29 cellular contexts compared by ENCODE assay signal in the genomic region with DNA sequence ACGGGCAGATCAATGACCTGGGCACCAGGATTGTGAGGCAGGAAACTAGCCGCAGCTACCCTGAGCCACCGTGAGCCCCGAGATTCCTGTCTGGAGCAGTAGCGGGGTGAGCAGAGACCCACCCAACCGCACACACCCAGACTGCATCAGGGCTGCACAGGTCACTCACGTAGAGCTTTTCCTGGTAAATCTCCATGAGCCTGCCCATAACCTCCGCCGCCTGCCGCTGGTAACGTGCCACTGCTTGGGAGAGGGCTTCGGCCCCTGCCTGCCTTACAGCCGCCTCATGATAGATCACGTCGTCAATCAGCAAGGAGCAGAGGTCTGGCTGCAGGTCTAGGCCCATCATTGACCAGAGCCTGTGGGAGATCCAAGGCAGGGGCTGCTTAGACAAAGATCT.
"Had no signal": no experiment of that assay in that cellular context is flagged by ENCODE, and none has a peak within 500 bp of the region (broad histone marks: within the 10 kb centered on the region; RNA-seq: fewer than 3 reads in every experiment).

No MANE protein-coding gene starts in this region.

- H3K27me3 ChIP-seq: ascending aorta, brain microvascular endothelial cell, breast epithelium had no signal

- FAIRE-seq: TTC549 had no signal

- DNase-seq: activated CD4-positive, alpha-beta memory T cell treated with anti-CD3 and anti-CD28 coated beads, Interleukin-2, amount 10 ng/mL, durations not matched to agents 7 days and 5 days; activated CD4-positive, alpha-beta T cell treated with anti-CD3 and anti-CD28 coated beads for 1 hour; activated CD4-positive, alpha-beta T cell treated with anti-CD3 and anti-CD28 coated beads for 36 hours; activated CD4-positive, alpha-beta T cell treated with anti-CD3 and anti-CD28 coated beads for 48 hours; activated CD4-positive, alpha-beta T cell treated with anti-CD3 and anti-CD28 coated beads, Interleukin-2, amount 10 ng/mL, durations not matched to agents 7 days and 5 days; activated CD4-positive, alpha-beta T cell treated with anti-CD3 and anti-CD28 coated beads, Interleukin-2, amount 50 U/mL, for 48 hours; activated CD4-positive, CD25-positive, alpha-beta regulatory T cell; activated CD8-positive, alpha-beta memory T cell treated with anti-CD3 and anti-CD28 coated beads, Interleukin-2, amount 50 U/mL, for 48 hours; activated CD8-positive, alpha-beta T cell treated with anti-CD3 and anti-CD28 coated beads, Interleukin-2, amount 10 ng/mL, durations not matched to agents 7 days and 5 days; activated effector memory CD4-positive, alpha-beta T cell treated with Interleukin-2 at 50 U/mL for 16 hours; activated gamma-delta T cell; activated naive CD4-positive, alpha-beta T cell treated with anti-CD3 and anti-CD28 coated beads, Interleukin-2, amount 10 ng/mL, durations not matched to agents 7 days and 5 days; activated naive CD4-positive, alpha-beta T cell treated with Interleukin-2 at 50 U/mL for 16 hours; activated naive CD8-positive, alpha-beta T cell treated with anti-CD3 and anti-CD28 coated beads, Interleukin-2, amount 10 ng/mL, durations not matched to agents 7 days and 5 days; activated naive CD8-positive, alpha-beta T cell treated with anti-CD3 and anti-CD28 coated beads, Interleukin-2, amount 50 U/mL, for 24 hours; activated T-cell treated with anti-CD3 and anti-CD28 coated beads, Interleukin-2, amount 50 U/mL, for 24 hours; activated T-cell treated with anti-CD3 and anti-CD28 coated beads, Interleukin-2, amount 50 U/mL, for 48 hours; amygdala; anterior cingulate cortex; brain microvascular endothelial cell; central memory CD4-positive, alpha-beta T cell; T-cell; T-helper 17 cell; WERI-Rb-1 had no signal

- H3K27ac ChIP-seq: ascending aorta, brain microvascular endothelial cell, breast epithelium, WERI-Rb-1 had no signal

- H3K4me1 ChIP-seq: ascending aorta, breast epithelium had no signal

- ATAC-seq: activated CD4-positive, alpha-beta T cell treated with anti-CD3 and anti-CD28 coated beads for 36 hours; activated CD4-positive, CD25-positive, alpha-beta regulatory T cell treated with anti-CD3 and anti-CD28 coated beads, Interleukin-2, amount 50 U/mL, for 24 hours; activated CD8-positive, alpha-beta T cell treated with anti-CD3 and anti-CD28 coated beads, Interleukin-2, amount 10 ng/mL, durations not matched to agents 7 days and 5 days; activated naive CD8-positive, alpha-beta T cell treated with anti-CD3 and anti-CD28 coated beads, Interleukin-2, amount 50 U/mL, for 24 hours; T-cell; T-helper 17 cell; WTC11 had no signal

- H3K4me3 ChIP-seq: ascending aorta, breast epithelium had no signal

- H3K9me3 ChIP-seq: ascending aorta, breast epithelium had no signal
